ENCODE assay signal across 17 cellular contexts in the genomic region with DNA sequence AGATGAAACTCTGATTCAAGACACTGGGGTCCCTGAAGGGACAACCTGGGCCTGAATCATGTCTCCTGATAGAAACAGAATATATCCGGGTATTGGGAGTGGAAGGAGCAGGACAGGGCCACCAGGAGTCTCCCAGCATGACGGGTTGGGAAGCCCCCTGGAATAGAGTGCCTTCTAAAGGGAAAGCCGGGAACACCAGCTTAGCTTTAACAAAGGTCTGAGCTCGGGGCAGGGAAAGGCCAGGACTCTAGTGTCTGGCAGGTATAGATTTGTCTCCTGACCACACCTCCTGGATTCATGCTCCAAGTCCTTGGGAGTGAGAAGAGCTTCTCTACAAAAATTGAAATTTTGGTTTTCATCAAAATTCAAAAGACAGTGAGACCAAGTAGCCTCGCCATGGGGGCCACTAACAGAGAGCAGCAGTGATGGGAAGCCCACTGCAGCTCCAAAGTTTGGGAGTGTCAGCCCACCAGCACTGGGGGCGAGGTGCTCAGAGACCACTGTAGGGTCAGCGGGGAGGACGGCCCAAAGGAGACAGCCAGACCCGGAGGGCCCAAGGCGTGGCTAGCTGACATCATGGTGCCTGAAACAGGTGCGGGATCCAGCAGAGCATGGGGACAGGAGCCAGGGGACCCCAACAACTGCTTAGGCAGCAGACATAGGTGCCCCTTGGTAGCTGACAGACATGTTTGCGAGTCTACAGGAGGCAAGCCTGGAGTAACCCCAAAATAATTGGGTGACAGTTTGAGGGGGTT.
A peak's percentile ranks its signal among the peaks of the same experiment; 100 is the strongest.
DNase-seq lines count a peak whose midpoint lies in the region; ATAC-seq and TF ChIP-seq lines count a peak whose summit lies in the region.
"Had no signal": no experiment of that assay in that cellular context is flagged by ENCODE, and none has a peak within 500 bp of the region (broad histone marks: within the 10 kb centered on the region; RNA-seq: fewer than 3 reads in every experiment).

No MANE protein-coding gene starts in this region.

- no peak overlapping the region for H2BK12ac ChIP-seq in mesenchymal stem cell (ENCODE audit: low read length in 2 of 2)

- H2BK120ac ChIP-seq in mesenchymal stem cell (ENCODE audit: low read depth, low read length) = no peak overlapping the region

- no peak for TF ChIP-seq POLR2A in stomach (IDR thresholded peaks at IDR 0.05)

- H2BK15ac ChIP-seq in mesenchymal stem cell (ENCODE audit: low read depth, poor library complexity, severe bottlenecking) = peak overlapping the region; percentile 71

- ATAC-seq in RWPE2 (ENCODE audit: low read depth) (no peak), HG03139 (IDR thresholded peaks at IDR 0.05; ENCODE audit: unreplicated experiment) (no peak), HG02588 (IDR thresholded peaks at IDR 0.05; ENCODE audit: unreplicated experiment) (no peak)
- ATAC-seq: A549 had no signal

- H3K9me3 ChIP-seq in RWPE2 (ENCODE audit: severe bottlenecking) (no peaks in the 10 kb centered on the region), mesenchymal stem cell (ENCODE audit: control insufficient read depth, low read length) (no peaks in the 10 kb centered on the region), stomach (no peaks in the 10 kb centered on the region)
- H3K9me3 ChIP-seq: A549, HAP-1, SJCRH30 had no signal

- TF ChIP-seq CTCF in RWPE2 (IDR thresholded peaks at IDR 0.05; ENCODE audit: poor library complexity, severe bottlenecking) = no peak
- TF ChIP-seq CTCF in stomach (IDR thresholded peaks at IDR 0.05) = no peak

- no peaks in the 10 kb centered on the region for H3K36me3 ChIP-seq in RWPE2 (ENCODE audit: low read depth)
- no peaks in the 10 kb centered on the region for H3K36me3 ChIP-seq in mesenchymal stem cell (ENCODE audit: control insufficient read depth in 1 of 2, insufficient read depth in 2 of 2, low read depth in 1 of 2, low read length in 2 of 2)
- no peaks in the 10 kb centered on the region for H3K36me3 ChIP-seq in stomach
- H3K36me3 ChIP-seq: HAP-1, SJCRH30 had no signal

- no peak overlapping the region for H3K4ac ChIP-seq in mesenchymal stem cell (ENCODE audit: low read depth in 1 of 2, low read length in 2 of 2)

- no peak overlapping the region for H3K9ac ChIP-seq in mesenchymal stem cell (ENCODE audit: low read length)

- no peak overlapping the region for H3K4me3 ChIP-seq in RWPE2 (ENCODE audit: severe bottlenecking)
- H3K4me3 ChIP-seq in mesenchymal stem cell (ENCODE audit: insufficient read depth in 1 of 2, low read depth in 1 of 2, low read length in 2 of 2) = no peak overlapping the region
- no peak overlapping the region for H3K4me3 ChIP-seq in stomach
- H3K4me3 ChIP-seq: A549, HAP-1, SJCRH30 had no signal

- H2AK5ac ChIP-seq in mesenchymal stem cell (ENCODE audit: low read length, severe bottlenecking) = no peak overlapping the region

- H4K91ac ChIP-seq in mesenchymal stem cell (ENCODE audit: low read length) = no peak overlapping the region

- no peak overlapping the region for H3K4me2 ChIP-seq in mesenchymal stem cell (ENCODE audit: low read length, poor library complexity, severe bottlenecking)
- H3K4me2 ChIP-seq: A549 had no signal

- 87% methylated on average over 12 of the region's 12 CpGs for WGBS in mesenchymal stem cell
- 88 to 93% (median 90%) methylated on average over 12 of the region's 12 CpGs for WGBS in stomach, 5 donors

- no peak overlapping the region for H3K18ac ChIP-seq in mesenchymal stem cell (ENCODE audit: low read depth in 1 of 2, low read length in 2 of 2)

- peak; percentile 57 for DNase-seq in activated effector memory CD4-positive, alpha-beta T cell treated with anti-CD3 and anti-CD28 coated beads, Interleukin-2, amount 50 U/mL, for 16 hours
- no peak for DNase-seq in activated effector memory CD4-positive, alpha-beta T cell treated with Interleukin-2 at 50 U/mL for 16 hours
- DNase-seq in RWPE2 (ENCODE audit: low spot score) (peak; percentile 55), mesenchymal stem cell (no peak), stomach (peak; percentile 9), Kasumi-1 (lab: John Stamatoyannopoulos, UW) (no peak)
- DNase-seq: C1 segment of cervical spinal cord; NCI-H187 treated with DMSO at 0.1 percent for 48 hours; NCI-H69; NK-92 treated with Interleukin-12 subunit alpha and Interleukin-12 subunit beta, amount 100 ng/mL, for 24 hours had no signal

- no peak overlapping the region for H4K8ac ChIP-seq in mesenchymal stem cell (ENCODE audit: low read length)

- H3K4me1 ChIP-seq in RWPE2 (ENCODE audit: insufficient read depth, poor library complexity, severe bottlenecking) (no peaks in the 10 kb centered on the region), mesenchymal stem cell (ENCODE audit: control insufficient read depth, insufficient read depth, low read depth, low read length) (no peaks in the 10 kb centered on the region), stomach (no peaks in the 10 kb centered on the region)
- H3K4me1 ChIP-seq: A549, HAP-1, SJCRH30 had no signal

- no peak overlapping the region for H2AFZ ChIP-seq in mesenchymal stem cell (ENCODE audit: low read depth, low read length)

- no peaks in the 10 kb centered on the region for H3K79me1 ChIP-seq in mesenchymal stem cell (replicated peaks; ENCODE audit: low read length, poor library complexity, severe bottlenecking)

- H3K23ac ChIP-seq in mesenchymal stem cell (ENCODE audit: low read length in 2 of 2) = no peak overlapping the region

- no peak overlapping the region for H3K27ac ChIP-seq in RWPE2 (ENCODE audit: poor library complexity, severe bottlenecking)
- no peak overlapping the region for H3K27ac ChIP-seq in mesenchymal stem cell (ENCODE audit: low read length, poor library complexity, severe bottlenecking)
- H3K27ac ChIP-seq in stomach = no peak overlapping the region
- H3K27ac ChIP-seq: A549, HL-60, RWPE1, SJCRH30 had no signal

- intact Hi-C loops in stomach (cut with DNase I; ENCODE audit: low total_unique reads) = no loop called here

- H3K27me3 ChIP-seq in RWPE2 (ENCODE audit: insufficient read depth, poor library complexity, severe bottlenecking) = peaks cover 8% of the 10 kb centered on the region
- peaks cover 0 to 31% of the 10 kb centered on the region in 2 experiments for H3K27me3 ChIP-seq in mesenchymal stem cell (ENCODE audit: control insufficient read depth in 1 of 2, insufficient read depth in 1 of 2, low read length in 2 of 2)
- peaks cover 0 to 20% (median 0%) of the 10 kb centered on the region in 3 donors for H3K27me3 ChIP-seq in stomach
- H3K27me3 ChIP-seq: SJCRH30 had no signal

- H3K14ac ChIP-seq in mesenchymal stem cell (ENCODE audit: low read length in 2 of 2) = no peak overlapping the region

- H2BK5ac ChIP-seq in mesenchymal stem cell (ENCODE audit: low read depth, low read length, poor library complexity, severe bottlenecking) = no peak overlapping the region

- TF ChIP-seq EP300 in stomach (IDR thresholded peaks at IDR 0.05) = no peak

Comparison
In these comparisons a context has a peak if more than half of its experiments do, and no peak if none do; other contexts are left out.
1. DNase-seq: peak in activated effector memory CD4-positive, alpha-beta T cell treated with anti-CD3 and anti-CD28 coated beads, Interleukin-2, amount 50 U/mL, for 16 hours (single experiment), RWPE2 (single experiment) and stomach (single experiment); none in activated effector memory CD4-positive, alpha-beta T cell treated with Interleukin-2 at 50 U/mL for 16 hours (single experiment), mesenchymal stem cell (single experiment) and Kasumi-1 (0 of 2).